ENCODE assay signal across 25 cellular contexts in the genomic region with DNA sequence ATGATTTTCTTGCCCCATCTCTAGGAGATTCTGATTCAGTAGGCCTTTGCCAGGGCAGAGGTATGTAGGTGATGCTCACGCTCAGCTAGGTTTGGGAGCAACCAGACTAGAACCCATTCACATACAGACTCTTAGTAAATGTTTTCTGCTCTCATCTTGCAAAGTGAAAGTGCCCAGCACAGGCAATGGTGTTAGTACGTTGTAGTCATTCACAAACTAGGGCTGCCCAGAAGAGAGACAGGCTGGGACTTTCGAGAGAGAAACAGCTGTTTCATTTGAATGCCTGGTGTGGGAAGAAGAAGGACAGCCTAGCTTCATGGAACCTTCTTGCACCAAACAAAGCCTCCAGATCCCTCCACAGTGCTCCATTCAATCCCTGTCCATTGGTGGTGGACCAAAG. TPM values are rescaled to one million over a fixed set of nuclear protein-coding genes. Genes with fewer than 3 reads are reported as not detected.
DNase-seq lines count a peak whose midpoint lies in the region; ATAC-seq and TF ChIP-seq lines count a peak whose summit lies in the region.
"Had no signal": no experiment of that assay in that cellular context is flagged by ENCODE, and none has a peak within 500 bp of the region (broad histone marks: within the 10 kb centered on the region; RNA-seq: fewer than 3 reads in every experiment).

No MANE protein-coding gene starts in this region.

- H3K9me3 Mint-ChIP-seq in CD4-positive, alpha-beta memory T cell, result no peaks in the 10 kb centered on the region
- H3K9me3 Mint-ChIP-seq: T-helper 1 cell treated with Interleukin-12 subunit alpha and Interleukin-12 subunit beta and Interleukin-4 antibody, amounts not matched to agents 30 μg/mL and 1 μg/mL, for 36 hours had no signal

- H3K27ac ChIP-seq in CD4-positive, alpha-beta memory T cell (ENCODE audit: low read depth, low read length), result no peak overlapping the region
- H3K27ac ChIP-seq in SJCRH30 (no peak overlapping the region), RWPE1 (no peak overlapping the region)
- H3K27ac ChIP-seq: BLaER1, body of pancreas, dorsolateral prefrontal cortex, GM23248, stomach, tibial artery had no signal

- H3K4me1 ChIP-seq in CD4-positive, alpha-beta memory T cell (ENCODE audit: insufficient read depth, low read length), result no peaks in the 10 kb centered on the region
- H3K4me1 ChIP-seq in SJCRH30, result no peaks in the 10 kb centered on the region; the same call in 1 of the 2 replicates
- H3K4me1 ChIP-seq: BLaER1 had no signal

- H3K27me3 Mint-ChIP-seq in CD4-positive, alpha-beta memory T cell, result no peaks in the 10 kb centered on the region

- H3K4me3 Mint-ChIP-seq in CD4-positive, alpha-beta memory T cell, result no peak overlapping the region
- H3K4me3 Mint-ChIP-seq: activated CD8-positive, alpha-beta T cell treated with anti-CD3 and anti-CD28 coated beads, Interleukin-2, amount 10 ng/mL, durations not matched to agents 7 days and 5 days; T-helper 1 cell treated with Interleukin-12 subunit alpha and Interleukin-12 subunit beta and Interleukin-4 antibody, amounts not matched to agents 30 μg/mL and 1 μg/mL, for 36 hours had no signal

- intact Hi-C loops in CD4-positive, alpha-beta memory T cell (cut with micrococcal nuclease), result no loop called here

- H3K27ac Mint-ChIP-seq in CD4-positive, alpha-beta memory T cell, result peak overlapping the region in 4 of 7 donors; percentile 24 to 80 (median 28)
- H3K27ac Mint-ChIP-seq: activated CD8-positive, alpha-beta T cell treated with anti-CD3 and anti-CD28 coated beads, Interleukin-2, amount 10 ng/mL, durations not matched to agents 7 days and 5 days; progenitor cell of endocrine pancreas; T-helper 1 cell treated with Interleukin-12 subunit alpha and Interleukin-12 subunit beta and Interleukin-4 antibody, amounts not matched to agents 30 μg/mL and 1 μg/mL, for 36 hours had no signal

- H3K36me3 ChIP-seq in CD4-positive, alpha-beta memory T cell (ENCODE audit: insufficient read depth, low read length), result peaks cover 27% of the 10 kb centered on the region
- H3K36me3 ChIP-seq in SJCRH30, result peaks cover 22% of the 10 kb centered on the region

- no peak for TF ChIP-seq CTCF in RWPE1 (conservative IDR thresholded peaks at IDR 0.05; ENCODE audit: low read depth)

- CTCF ChIA-PET in CD4-positive, alpha-beta memory T cell (lab: Charles Lee; ENCODE audit: partially characterized antibody), result interaction anchor here (0.8 to 4.2 kb wide), 5 partner anchors 9 to 170 kb away, joined by 3 to 15 read pairs (median 4); a partner anchor contains a TSS
- CTCF ChIA-PET in RWPE1 (lab: Yijun Ruan, JAX), result no interaction called here

- POLR2A ChIA-PET in CD4-positive, alpha-beta memory T cell (lab: Charles Lee; ENCODE audit: partially characterized antibody), result interaction anchor here (2.5 kb wide), 1 partner anchor 20 kb away, joined by 8 read pairs; a partner anchor contains a TSS
- POLR2A ChIA-PET in RWPE1 (lab: Yijun Ruan, JAX; ENCODE audit: low non-redundant PET), result no interaction called here

- DNase-seq in CD4-positive, alpha-beta memory T cell, result no peak
- no peak for DNase-seq in SJCRH30
- no peak for DNase-seq in NAMALWA (ENCODE audit: low spot score)
- DNase-seq in RWPE1 (ENCODE audit: low spot score), result no peak
- DNase-seq: activated CD4-positive, CD25-positive, alpha-beta regulatory T cell treated with anti-CD3 and anti-CD28 coated beads, Interleukin-2, amount 50 U/mL, for 72 hours; activated gamma-delta T cell; body of pancreas; cerebellar nuclear complex; dorsolateral prefrontal cortex; NCI-H187; NCI-H2171 treated with DMSO at 0.1 percent for 48 hours; NCI-H524 treated with DMSO at 0.1 percent for 48 hours; stomach; tibial artery had no signal

- H3K27me3 ChIP-seq in CD4-positive, alpha-beta memory T cell (ENCODE audit: insufficient read depth, low read length), result no peaks in the 10 kb centered on the region
- H3K27me3 ChIP-seq in SJCRH30, result no peaks in the 10 kb centered on the region
- H3K27me3 ChIP-seq: body of pancreas, dorsolateral prefrontal cortex, tibial artery had no signal

- H3K9me3 ChIP-seq in CD4-positive, alpha-beta memory T cell (ENCODE audit: control insufficient read depth in 1 of 2, low read length in 2 of 2), result no peaks in the 10 kb centered on the region
- H3K9me3 ChIP-seq in SJCRH30 (replicated peaks), result no peaks in the 10 kb centered on the region
- H3K9me3 ChIP-seq: BLaER1, body of pancreas, stomach, tibial artery had no signal

- H3K4me1 Mint-ChIP-seq in CD4-positive, alpha-beta memory T cell, result peaks cover 3 to 22% (median 10%) of the 10 kb centered on the region in 4 donors

- peaks cover 48 to 51% of the 10 kb centered on the region in 2 donors for H3K36me3 Mint-ChIP-seq in CD4-positive, alpha-beta memory T cell

- H3K4me3 ChIP-seq in CD4-positive, alpha-beta memory T cell (ENCODE audit: low read length in 2 of 2), result no peak overlapping the region
- no peak overlapping the region for H3K4me3 ChIP-seq in SJCRH30
- H3K4me3 ChIP-seq: BLaER1, body of pancreas, dorsolateral prefrontal cortex, GM23248, lung, stomach, tibial artery had no signal

- ATAC-seq in GM18868 (IDR thresholded peaks at IDR 0.05; ENCODE audit: unreplicated experiment), result peak; percentile 63
- ATAC-seq in HG02623 (IDR thresholded peaks at IDR 0.05; ENCODE audit: unreplicated experiment), result peak; percentile 42
- ATAC-seq in HG03460 (IDR thresholded peaks at IDR 0.05; ENCODE audit: unreplicated experiment), result peak; percentile 44
- ATAC-seq in HG03520 (IDR thresholded peaks at IDR 0.05; ENCODE audit: unreplicated experiment), result no peak
- ATAC-seq: activated CD8-positive, alpha-beta T cell treated with anti-CD3 and anti-CD28 coated beads, Interleukin-2, amount 10 ng/mL, durations not matched to agents 7 days and 5 days; body of pancreas; sciatic nerve had no signal

RNA-seq across cellular contexts. Expression of a gene that starts 19.4 kb away (rescaled TPM):
- 100 to 1,000 TPM; 105 to 111 TPM for total RNA-seq in CD4-positive, alpha-beta memory T cell
- 10 to 100 TPM; 47.6 to 71.1 TPM for polyA plus RNA-seq in CD4-positive, alpha-beta memory T cell
- total RNA-seq in SJCRH30 (2014; rRNA removed; shearing (Covaris generic)), result 108 and 124 TPM in 2 replicates
